ENCODE assay signal across 1 cellular context in the genomic region with DNA sequence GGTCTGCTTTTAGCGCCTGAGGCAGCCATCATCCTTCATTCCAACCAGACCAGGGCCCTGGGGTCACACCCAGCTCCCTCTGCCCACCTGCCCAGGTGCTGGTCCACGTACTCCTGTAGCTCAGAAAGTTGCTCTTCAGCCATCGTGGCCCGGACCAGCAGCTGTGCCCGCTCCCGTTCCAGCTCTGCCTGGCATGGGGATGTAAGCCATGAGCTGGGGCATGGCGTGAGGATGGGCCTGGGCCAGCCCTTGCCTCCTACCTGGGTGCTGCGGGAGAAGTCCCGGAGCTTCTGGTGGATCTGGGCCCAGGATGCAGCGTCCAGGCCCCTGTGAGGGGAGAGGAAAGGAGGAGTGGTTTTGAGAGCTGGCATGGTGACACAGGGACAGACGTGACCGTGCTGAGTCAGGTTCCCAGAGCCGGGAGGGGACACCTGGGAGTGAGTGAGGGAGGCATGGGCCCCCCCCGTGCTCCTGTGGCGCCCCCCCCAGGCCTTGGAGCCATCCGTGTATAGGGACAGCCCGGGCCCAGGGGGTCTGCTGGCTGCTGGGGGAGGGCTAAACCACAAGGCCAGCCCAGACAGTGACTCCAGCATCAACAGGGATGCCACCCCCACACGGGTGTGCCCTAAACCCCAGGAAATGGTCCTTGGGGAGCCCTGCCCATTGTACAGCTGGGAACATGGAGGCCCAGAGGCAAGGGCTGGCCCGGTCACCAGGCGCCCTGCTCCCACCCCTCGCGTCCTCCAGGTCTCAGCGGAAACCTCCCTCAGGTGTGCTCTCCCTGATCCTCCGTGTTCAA.
TF ChIP-seq lines count a peak whose summit lies in the region.

No MANE protein-coding gene starts in this region.

TF ChIP-seq in K562, 482 proteins besides CTCF, POLR2A, EP300 and RAD21 (continued from another document):
- TF ChIP-seq, protein P1, sequence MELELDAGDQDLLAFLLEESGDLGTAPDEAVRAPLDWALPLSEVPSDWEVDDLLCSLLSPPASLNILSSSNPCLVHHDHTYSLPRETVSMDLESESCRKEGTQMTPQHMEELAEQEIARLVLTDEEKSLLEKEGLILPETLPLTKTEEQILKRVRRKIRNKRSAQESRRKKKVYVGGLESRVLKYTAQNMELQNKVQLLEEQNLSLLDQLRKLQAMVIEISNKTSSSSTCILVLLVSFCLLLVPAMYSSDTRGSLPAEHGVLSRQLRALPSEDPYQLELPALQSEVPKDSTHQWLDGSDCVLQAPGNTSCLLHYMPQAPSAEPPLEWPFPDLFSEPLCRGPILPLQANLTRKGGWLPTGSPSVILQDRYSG (tag; conservative IDR thresholded peaks at IDR 0.05; ENCODE audit: low read depth): no peak
- TF ChIP-seq, protein P2, sequence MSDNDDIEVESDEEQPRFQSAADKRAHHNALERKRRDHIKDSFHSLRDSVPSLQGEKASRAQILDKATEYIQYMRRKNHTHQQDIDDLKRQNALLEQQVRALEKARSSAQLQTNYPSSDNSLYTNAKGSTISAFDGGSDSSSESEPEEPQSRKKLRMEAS (CRISPR knock-in tag; IDR thresholded peaks at IDR 0.05): 0 out of 2 replicates have a peak, but pooled peaks have one; percentile 23
- TF ChIP-seq NFE2 (IDR thresholded peaks at IDR 0.05; ENCODE audit: low read depth) (peak; percentile 37), KDM5B (IDR thresholded peaks at IDR 0.05; ENCODE audit: insufficient replicate concordance, low read depth, low read length) (no peak), SMAD3 (CRISPR knock-in tag; conservative IDR thresholded peaks at IDR 0.05) (no peak)
